ENCODE assay signal across 24 cellular contexts in genomic region chr5:87605663-87606062, GRCh38.
"Had no signal": no experiment of that assay in that cellular context is flagged by ENCODE, and none has a peak within 500 bp of the region (broad histone marks: within the 10 kb centered on the region; RNA-seq: fewer than 3 reads in every experiment).

No MANE protein-coding gene starts in this region.

- H3K4me3 Mint-ChIP-seq: naive thymus-derived CD8-positive, alpha-beta T cell; nephron; stimulated activated effector memory CD8-positive, alpha-beta T cell treated with anti-CD3 and anti-CD28 coated beads, Interleukin-12 subunit alpha, Interleukin-12 subunit beta, amount 100 ng/mL, for 72 hours; stimulated activated naive CD8-positive, alpha-beta T cell treated with anti-CD3 and anti-CD28 coated beads, Interleukin-15, Interleukin-2, amounts not matched to agents 100 ng/mL and 50 ng/mL, for 24 hours had no signal

- H3K27ac ChIP-seq: heart right ventricle, hepatocyte, lower lobe of right lung, ovary, prostate gland, sigmoid colon, spleen, suprapubic skin, upper lobe of right lung had no signal

- H2AFZ ChIP-seq: hepatocyte had no signal

- H3K9me3 ChIP-seq: lower lobe of right lung, ovary, prostate gland, sigmoid colon, suprapubic skin, upper lobe of right lung had no signal

- H3K27me3 Mint-ChIP-seq: stimulated activated naive CD8-positive, alpha-beta T cell treated with anti-CD3 and anti-CD28 coated beads, Interleukin-15, Interleukin-2, amounts not matched to agents 100 ng/mL and 50 ng/mL, for 24 hours had no signal

- H3K36me3 Mint-ChIP-seq: naive thymus-derived CD8-positive, alpha-beta T cell; stimulated activated effector memory CD8-positive, alpha-beta T cell treated with anti-CD3 and anti-CD28 coated beads, Interleukin-12 subunit alpha, Interleukin-12 subunit beta, amount 100 ng/mL, for 72 hours had no signal

- H3K36me3 ChIP-seq: heart right ventricle, lower lobe of right lung, ovary, prostate gland, sigmoid colon, spleen, suprapubic skin, upper lobe of right lung had no signal

- H3K79me2 ChIP-seq: hepatocyte had no signal

- H3K4me1 Mint-ChIP-seq: naive thymus-derived CD8-positive, alpha-beta T cell; nephron; stimulated activated effector memory CD8-positive, alpha-beta T cell treated with anti-CD3 and anti-CD28 coated beads, Interleukin-12 subunit alpha, Interleukin-12 subunit beta, amount 100 ng/mL, for 72 hours had no signal

- H3K4me3 ChIP-seq: heart right ventricle, hepatocyte, lower lobe of right lung, ovary, prostate gland, sigmoid colon, spleen, suprapubic skin, upper lobe of right lung had no signal

- ATAC-seq: heart right ventricle; left cardiac atrium; left lobe of liver; lower lobe of right lung; naive thymus-derived CD8-positive, alpha-beta T cell; right cardiac atrium; stimulated activated effector memory CD8-positive, alpha-beta T cell treated with anti-CD3 and anti-CD28 coated beads, Interleukin-12 subunit alpha, Interleukin-12 subunit beta, amount 100 ng/mL, for 72 hours; upper lobe of right lung had no signal

- H3K27me3 ChIP-seq: heart right ventricle, hepatocyte, ovary, sigmoid colon, spleen, suprapubic skin, upper lobe of right lung had no signal

- H3K4me2 ChIP-seq: hepatocyte had no signal

- H3K4me1 ChIP-seq: heart right ventricle, lower lobe of right lung, prostate gland, sigmoid colon, spleen, suprapubic skin, upper lobe of right lung had no signal

- H3K27ac Mint-ChIP-seq: naive thymus-derived CD8-positive, alpha-beta T cell; nephron; stimulated activated effector memory CD8-positive, alpha-beta T cell treated with anti-CD3 and anti-CD28 coated beads, Interleukin-12 subunit alpha, Interleukin-12 subunit beta, amount 100 ng/mL, for 72 hours; stimulated activated naive CD8-positive, alpha-beta T cell treated with anti-CD3 and anti-CD28 coated beads, Interleukin-15, Interleukin-2, amounts not matched to agents 100 ng/mL and 50 ng/mL, for 24 hours had no signal

- DNase-seq: heart right ventricle; kidney glomerular epithelial cell; left cardiac atrium; lower lobe of right lung; mammary epithelial cell; mesenchymal stem cell; naive thymus-derived CD8-positive, alpha-beta T cell; ovary; retina; right cardiac atrium; sigmoid colon; small intestine; spleen; stimulated activated CD4-positive, alpha-beta T cell treated with anti-CD3 and anti-CD28 coated beads, Interleukin-4, amount 100 ng/mL, for 24 hours; stimulated activated naive CD4-positive, alpha-beta T cell; trophoblast cell; upper lobe of right lung had no signal

- H3K9me3 Mint-ChIP-seq: nephron had no signal
